Comparison of ENCODE assay signal across 1 cellular context in the genomic region with DNA sequence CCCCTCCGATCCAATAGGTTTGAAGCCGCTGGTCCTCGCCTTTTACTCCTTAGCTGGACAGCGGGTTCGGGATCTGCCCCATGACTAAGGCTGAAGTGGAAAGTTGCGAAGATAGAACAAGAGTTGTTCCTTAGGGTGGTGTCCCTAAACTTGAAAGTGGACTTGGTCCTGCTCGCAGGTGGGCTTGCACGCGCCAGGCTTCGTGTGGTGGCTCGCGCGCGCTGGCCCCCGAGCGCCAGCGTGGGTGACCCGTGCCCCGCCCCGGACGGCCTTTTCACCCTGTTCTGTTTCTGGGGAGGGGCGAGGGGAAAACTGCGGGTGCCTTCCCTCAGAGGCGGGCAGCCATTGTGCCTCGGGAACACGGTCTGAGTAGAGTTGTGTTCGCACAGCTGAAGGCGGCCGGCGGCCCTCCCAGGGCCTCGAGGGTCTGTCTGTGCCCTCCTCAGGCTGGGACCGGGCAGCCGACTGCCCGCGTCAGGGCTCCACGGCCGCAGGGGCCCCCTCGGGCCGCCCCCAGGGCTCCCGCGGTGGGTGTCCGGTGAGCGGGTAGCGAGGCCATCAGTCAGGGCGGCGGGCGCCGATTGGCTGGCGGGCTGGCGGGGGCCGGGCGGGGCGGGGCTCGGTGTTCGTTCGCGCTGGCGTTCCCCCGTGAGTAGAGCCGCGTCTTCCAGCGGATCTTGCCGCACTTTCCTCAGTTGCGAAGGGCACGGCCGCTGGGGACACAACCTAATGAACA.
TF ChIP-seq lines count a peak whose summit lies in the region.

No MANE protein-coding gene starts in this region.

TF ChIP-seq in SK-N-SH, 30 proteins besides CTCF, POLR2A, EP300 and RAD21 (continued from another document):
- TF ChIP-seq NFIC (IDR thresholded peaks at IDR 0.05; ENCODE audit: borderline replicate concordance) (no peak), POLR2AphosphoS5 (IDR thresholded peaks at IDR 0.05; ENCODE audit: low read depth, low read length) (peak; percentile 32; the same call in 1 of the 2 replicates), TAF1 (IDR thresholded peaks at IDR 0.05; ENCODE audit: borderline replicate concordance, low read depth, low read length) (peak; percentile 41; the same call in 1 of the 2 replicates), MXI1 (IDR thresholded peaks at IDR 0.05; ENCODE audit: low read depth, low read length) (no peak), MEF2A (IDR thresholded peaks at IDR 0.05; ENCODE audit: borderline replicate concordance, low read depth) (no peak), JUND (IDR thresholded peaks at IDR 0.05) (no peak), FOXM1 (IDR thresholded peaks at IDR 0.05; ENCODE audit: low read depth) (no peak), YY1 (IDR thresholded peaks at IDR 0.05; ENCODE audit: low read depth) (peak; percentile 54; the same call in 1 of the 2 replicates)
- TF ChIP-seq, protein P1, sequence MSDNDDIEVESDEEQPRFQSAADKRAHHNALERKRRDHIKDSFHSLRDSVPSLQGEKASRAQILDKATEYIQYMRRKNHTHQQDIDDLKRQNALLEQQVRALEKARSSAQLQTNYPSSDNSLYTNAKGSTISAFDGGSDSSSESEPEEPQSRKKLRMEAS (IDR thresholded peaks at IDR 0.05; ENCODE audit: low read depth) = peak; percentile 83
- TF ChIP-seq, protein P2, sequence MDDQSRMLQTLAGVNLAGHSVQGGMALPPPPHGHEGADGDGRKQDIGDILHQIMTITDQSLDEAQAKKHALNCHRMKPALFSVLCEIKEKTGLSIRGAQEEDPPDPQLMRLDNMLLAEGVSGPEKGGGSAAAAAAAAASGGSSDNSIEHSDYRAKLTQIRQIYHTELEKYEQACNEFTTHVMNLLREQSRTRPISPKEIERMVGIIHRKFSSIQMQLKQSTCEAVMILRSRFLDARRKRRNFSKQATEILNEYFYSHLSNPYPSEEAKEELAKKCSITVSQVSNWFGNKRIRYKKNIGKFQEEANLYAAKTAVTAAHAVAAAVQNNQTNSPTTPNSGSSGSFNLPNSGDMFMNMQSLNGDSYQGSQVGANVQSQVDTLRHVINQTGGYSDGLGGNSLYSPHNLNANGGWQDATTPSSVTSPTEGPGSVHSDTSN (IDR thresholded peaks at IDR 0.05) = peak; percentile 93
- TF ChIP-seq, protein P3, sequence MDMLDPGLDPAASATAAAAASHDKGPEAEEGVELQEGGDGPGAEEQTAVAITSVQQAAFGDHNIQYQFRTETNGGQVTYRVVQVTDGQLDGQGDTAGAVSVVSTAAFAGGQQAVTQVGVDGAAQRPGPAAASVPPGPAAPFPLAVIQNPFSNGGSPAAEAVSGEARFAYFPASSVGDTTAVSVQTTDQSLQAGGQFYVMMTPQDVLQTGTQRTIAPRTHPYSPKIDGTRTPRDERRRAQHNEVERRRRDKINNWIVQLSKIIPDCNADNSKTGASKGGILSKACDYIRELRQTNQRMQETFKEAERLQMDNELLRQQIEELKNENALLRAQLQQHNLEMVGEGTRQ (IDR thresholded peaks at IDR 0.05; ENCODE audit: borderline replicate concordance, low read depth, low read length) = no peak
